In the genomic region with DNA sequence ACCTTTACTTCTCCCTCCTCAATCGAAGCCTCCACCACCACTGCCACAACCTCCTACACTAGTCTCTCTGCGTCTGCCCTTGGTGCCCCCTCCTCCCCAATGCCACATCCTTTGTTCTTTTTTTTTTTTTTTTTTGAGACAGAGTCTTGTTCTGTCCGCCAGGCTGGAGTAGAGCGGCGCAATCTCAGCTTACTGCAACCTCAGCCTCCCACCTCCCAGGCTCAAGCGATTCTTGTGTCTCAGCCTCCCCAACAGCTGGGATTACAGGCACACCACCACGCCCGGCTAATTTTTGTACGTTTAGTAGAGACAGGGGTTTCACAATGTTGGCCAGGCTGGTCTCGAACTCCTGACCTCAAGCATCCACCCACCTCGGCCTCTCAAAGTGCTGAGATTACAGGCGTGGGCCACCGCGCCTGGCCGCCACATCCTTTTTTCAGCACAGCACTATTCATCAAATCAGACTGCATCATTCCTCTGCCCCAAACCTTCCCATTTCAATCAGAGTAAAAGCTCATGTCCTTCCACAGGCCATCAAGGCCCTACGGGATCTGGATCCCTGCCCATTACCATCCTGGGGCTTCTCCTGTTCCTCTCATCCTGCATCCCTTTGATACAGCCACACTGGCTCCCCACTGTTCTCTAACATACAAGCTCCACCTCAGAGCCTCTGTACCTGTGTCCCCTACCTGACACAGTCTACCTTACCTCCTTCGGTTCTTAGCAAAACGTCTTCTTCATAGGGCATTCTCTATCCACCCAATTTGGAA, we compare ENCODE assay signal across 8 cellular contexts. TPM values are rescaled to one million over a fixed set of nuclear protein-coding genes. Genes with fewer than 3 reads are reported as not detected.
DNase-seq lines count a peak whose midpoint lies in the region; ATAC-seq, FAIRE-seq and TF ChIP-seq lines count a peak whose summit lies in the region.

No MANE protein-coding gene starts in this region.

- H2BK12ac ChIP-seq in H1 (ENCODE audit: low read depth, low read length), result no peak overlapping the region

- peaks cover 10 to 58% of the 10 kb centered on the region in 2 experiments for H3K79me2 ChIP-seq in H1 (ENCODE audit: control insufficient read depth in 1 of 2, insufficient read depth in 2 of 2, low read length in 2 of 2)

- no peaks in the 10 kb centered on the region for H3K9me3 ChIP-seq in SK-N-MC (ENCODE audit: low read depth, low read length)
- H3K9me3 ChIP-seq in H1 (ENCODE audit: insufficient read depth in 2 of 2, low read depth in 1 of 2, low read length in 1 of 2), result no peaks in the 10 kb centered on the region
- no peaks in the 10 kb centered on the region for H3K9me3 ChIP-seq in spleen

- H3K9ac ChIP-seq in SK-N-MC (ENCODE audit: insufficient read length), result peak overlapping the region; percentile 77
- peak overlapping the region in 1 of 4 experiments; percentile 50; a peak in 2 of 7 replicates for H3K9ac ChIP-seq in H1 (replicated peaks in 1 of 4; ENCODE audit: extremely low read depth in 1 of 4, low read depth in 3 of 4, low read length in 3 of 4)

- FAIRE-seq in H1 (lab: Jason Lieb, UNC), result no peak

- ATAC-seq in GM21367 (IDR thresholded peaks at IDR 0.05; ENCODE audit: unreplicated experiment) (no peak), GM21390 (IDR thresholded peaks at IDR 0.05; ENCODE audit: unreplicated experiment) (no peak)

- H3K27ac ChIP-seq in SK-N-MC (no peak overlapping the region), H1 (ENCODE audit: low read depth, low read length) (no peak overlapping the region), spleen (no peak overlapping the region)

- peaks cover 2 to 27% of the 10 kb centered on the region in 2 experiments for H4K20me1 ChIP-seq in H1 (replicated peaks in 1 of 2; ENCODE audit: control insufficient read depth in 1 of 2, insufficient read depth in 2 of 2, low read length in 2 of 2)

- H3K4me3 ChIP-seq in GM12865 (ENCODE audit: low read depth, low read length), result peak overlapping the region; percentile 74
- peak overlapping the region; percentile 82 for H3K4me3 ChIP-seq in SK-N-MC
- H3K4me3 ChIP-seq in H1 (ENCODE audit: extremely low read depth in 1 of 4, insufficient read depth in 2 of 4, low read depth in 3 of 4, low read length in 4 of 4), result peak overlapping the region; percentile 27 to 94 (median 88); a peak in 6 of 8 replicates
- H3K4me3 ChIP-seq in spleen, result peak overlapping the region in 5 of 8 donors; percentile 84 to 99 (median 96)

- TF ChIP-seq CTCF in GM12865 (IDR thresholded peaks at IDR 0.05; ENCODE audit: insufficient read depth, low read depth, low read length, missing control alignments) (no peak), H1 (IDR thresholded peaks at IDR 0.05; ENCODE audit: control extremely low read depth in 1 of 3, insufficient read depth in 1 of 3, low read depth in 1 of 3, low read length in 3 of 3) (no peak), spleen (IDR thresholded peaks at IDR 0.05 in 8 of 11, conservative IDR thresholded peaks at IDR 0.05 in 3 of 11) (no peak)

- DNase-seq in GM12865 (ENCODE audit: low read depth) (peak; percentile 17), SK-N-MC (ENCODE audit: low read depth, low spot score) (no peak), H1 (ENCODE audit: low read depth in 1 of 2, low spot score in 2 of 2) (no peak), spleen (no peak), H4 (ENCODE audit: low spot score) (no peak), SHP77 treated with DMSO at 0.1 percent for 48 hours (lab: John Stamatoyannopoulos, UW) (no peak)

- H4K5ac ChIP-seq in H1 (ENCODE audit: insufficient read length, low read depth, low read length), result no peak overlapping the region

- peaks cover 9% of the 10 kb centered on the region for H3K23me2 ChIP-seq in H1 (ENCODE audit: low read depth, low read length)

- 82% methylated on average over 17 of the region's 18 CpGs; no CpG with 5 or more reads in 1 of the 2 experiments for WGBS in H1 (ENCODE audit: extremely low coverage in 1 of 2, insufficient coverage in 1 of 2, insufficient read length in 1 of 2, insufficient replicate concordance in 2 of 2, low coverage in 1 of 2, low lambda C conversion rate in 2 of 2, missing lambda C conversion rate in 1 of 2), 2 experiments
- WGBS in spleen, 5 donors, result 44 to 51% (median 48%) methylated on average over 17 to 18 of the region's 18 CpGs

- H3K14ac ChIP-seq in H1 (ENCODE audit: insufficient read length), result no peak overlapping the region

- H2BK20ac ChIP-seq in H1 (ENCODE audit: low read length), result no peak overlapping the region

- TF ChIP-seq EP300 in H1 (IDR thresholded peaks at IDR 0.05; ENCODE audit: borderline replicate concordance in 1 of 2, low read depth in 2 of 2, low read length in 2 of 2), result no peak

- TF ChIP-seq POLR2A in H1 (IDR thresholded peaks at IDR 0.05; ENCODE audit: control extremely low read depth in 1 of 2, low read depth in 2 of 2, low read length in 2 of 2) (no peak), spleen (IDR thresholded peaks at IDR 0.05) (no peak)

- intact Hi-C loops in spleen (cut with DNase I; ENCODE audit: low total_unique reads), result no loop called here

- H3K4me2 ChIP-seq in H1 (ENCODE audit: insufficient read depth in 1 of 2, low read depth in 2 of 2, low read length in 2 of 2), result peak overlapping the region; percentile 80 to 93

- H2AK5ac ChIP-seq in H1 (ENCODE audit: low read depth, low read length), result no peak overlapping the region

- H3K4ac ChIP-seq in H1 (replicated peaks; ENCODE audit: insufficient read length, low read depth, low read length), result no peak overlapping the region

- H3K4me1 ChIP-seq in H1 (replicated peaks in 1 of 4; ENCODE audit: control insufficient read depth in 3 of 4, insufficient read depth in 4 of 4, low read length in 3 of 4) (peaks cover 9 to 25% (median 13%) of the 10 kb centered on the region in 4 experiments), spleen (peaks cover 13 to 58% (median 40%) of the 10 kb centered on the region in 6 donors)

- no peak for TF ChIP-seq RAD21 in H1 (IDR thresholded peaks at IDR 0.05 in 1 of 2, conservative IDR thresholded peaks at IDR 0.05 in 1 of 2; ENCODE audit: low read depth in 2 of 2, low read length in 2 of 2)

- H3K18ac ChIP-seq in H1 (ENCODE audit: extremely low read depth, low read length), result no peak overlapping the region

- no peaks in the 10 kb centered on the region for H3K27me3 ChIP-seq in H1 (replicated peaks in 1 of 4; ENCODE audit: control insufficient read depth in 3 of 4, extremely low read depth in 1 of 4, insufficient read depth in 3 of 4, low read length in 3 of 4)
- H3K27me3 ChIP-seq in spleen (replicated peaks in 1 of 7), result no peaks in the 10 kb centered on the region

- peaks cover 3% of the 10 kb centered on the region for H3K79me1 ChIP-seq in H1 (ENCODE audit: low read depth, low read length)

- H3K23ac ChIP-seq in H1 (ENCODE audit: insufficient read length), result no peak overlapping the region

- no peak overlapping the region for H2BK120ac ChIP-seq in H1 (replicated peaks; ENCODE audit: low read depth, low read length)

- H2BK15ac ChIP-seq in H1 (ENCODE audit: low read length), result no peak overlapping the region

- no peak overlapping the region for H2BK5ac ChIP-seq in H1 (ENCODE audit: low read depth, low read length)

- CTCF ChIA-PET in H1 (lab: Charles Lee; ENCODE audit: partially characterized antibody), result interaction anchor here (0.6 to 1.5 kb wide), 9 partner anchors 21 to 173 kb away, joined by 3 to 5 read pairs (median 3); partner anchors contain the start of genes JUP and KLHL10

- peaks cover 15% of the 10 kb centered on the region for H3K36me3 ChIP-seq in SK-N-MC (ENCODE audit: insufficient read depth, low read length)
- peaks cover 0 to 16% (median 12%) of the 10 kb centered on the region in 4 experiments; a peak in 7 of 8 replicates for H3K36me3 ChIP-seq in H1 (ENCODE audit: control insufficient read depth in 2 of 4, insufficient read depth in 4 of 4, low read length in 3 of 4)
- H3K36me3 ChIP-seq in spleen, result peaks cover 0 to 19% (median 13%) of the 10 kb centered on the region in 6 donors

- POLR2A ChIA-PET in H1 (lab: Charles Lee; ENCODE audit: partially characterized antibody), result interaction anchor here (0.6 to 4.1 kb wide), 20 partner anchors 13 to 174 kb away, joined by 3 to 26 read pairs (median 5); partner anchors contain the start of genes ACLY, CNP, EIF1 and FKBP10

- H3K56ac ChIP-seq in H1 (replicated peaks; ENCODE audit: insufficient read length, low read depth, low read length), result no peak overlapping the region

- H4K91ac ChIP-seq in H1 (replicated peaks; ENCODE audit: insufficient read length, low read length), result no peak overlapping the region

- H2AFZ ChIP-seq in H1 (ENCODE audit: low read length), result no peak overlapping the region

- no peak overlapping the region for H4K8ac ChIP-seq in H1 (ENCODE audit: extremely low read depth, insufficient read depth, low read length)

RNA-seq across cellular contexts. Expression of gene KLHL11, which starts 2.0 kb away (rescaled TPM):
- total RNA-seq in H1 (2021; fragmentation: NEBNext Ultra II Directional; extraction: Animal tissue kit (Norgen Biotek cat#: 25700)), result 12.8 and 13.7 TPM in 2 replicates
- polyA plus RNA-seq in H1 (2011; rRNA removed) (3.4 and 4.2 TPM in 2 replicates), spleen (1 to 10 TPM in 1 of 3 donors, under 1 TPM in 2; 0.17 to 1.1 (median 0.20) TPM)
- polyA plus RNA-seq in H1 (2011; cell fraction: cytosol; rRNA removed), result 5.6 TPM
- polyA plus RNA-seq in H1 (2011; cell fraction: nucleus; rRNA removed), result 3.2 TPM
- polyA plus RNA-seq in H1 (2012, experiment 1 of 2), result 2.6 to 3.0 TPM (median 2.9 TPM) in 4 replicates
- 0.22 TPM for polyA plus RNA-seq in H1 (2012, experiment 2 of 2)
- polyA plus RNA-seq in H1 (2013, experiment 1 of 2), result 4.0 TPM
- 3.7 TPM for polyA plus RNA-seq in H1 (2013, experiment 2 of 2)
- 32.4 and 39.9 TPM in 2 replicates for polyA minus RNA-seq in H1 (2011; rRNA and poly(A)+ RNA removed)
- 16.1 TPM for polyA minus RNA-seq in H1 (2011; cell fraction: cytosol; rRNA and poly(A)+ RNA removed)
- 13.4 TPM for polyA minus RNA-seq in H1 (2011; cell fraction: nucleus; rRNA and poly(A)+ RNA removed)
- total RNA-seq in spleen, result 10 to 100 TPM; 10.1 to 25.2 (median 12.6) TPM
- total RNA-seq in H4 (2014; rRNA removed; shearing (Covaris generic)), result 14.2 and 14.3 TPM in 2 replicates

RNA-seq across cellular contexts. Expression of gene KLHL10, which starts 25.6 kb away (rescaled TPM):
- total RNA-seq in H1 (2021; fragmentation: NEBNext Ultra II Directional; extraction: Animal tissue kit (Norgen Biotek cat#: 25700)), result 0.19 TPM in 1 of 2 replicates, not detected in the other
- polyA plus RNA-seq in H1 (2011; rRNA removed), result 0.14 and 0.26 TPM in 2 replicates
- polyA plus RNA-seq in H1 (2011; cell fraction: cytosol; rRNA removed), result 0.43 TPM
- 0.71 TPM for polyA plus RNA-seq in H1 (2011; cell fraction: nucleus; rRNA removed)
- 0.29 to 0.45 TPM (median 0.36 TPM) in 4 replicates for polyA plus RNA-seq in H1 (2012, experiment 1 of 2)
- polyA plus RNA-seq in H1 (2012, experiment 2 of 2), result not detected
- polyA plus RNA-seq in H1 (2013, experiment 1 of 2), result 0.24 TPM
- 0.09 TPM for polyA plus RNA-seq in H1 (2013, experiment 2 of 2)
- polyA minus RNA-seq in H1 (2011; rRNA and poly(A)+ RNA removed), result 0.17 and 1.0 TPM in 2 replicates
- polyA minus RNA-seq in H1 (2011; cell fraction: cytosol; rRNA and poly(A)+ RNA removed), result not detected
- polyA minus RNA-seq in H1 (2011; cell fraction: nucleus; rRNA and poly(A)+ RNA removed), result not detected
- total RNA-seq in spleen, result 1 to 10 TPM in 1 of 7 donors, under 1 TPM in 1, not detected in 5; 0.60 to 2.1 TPM
- under 1 TPM; 0.03 to 0.20 (median 0.05) TPM for polyA plus RNA-seq in spleen
- total RNA-seq in H4 (2014; rRNA removed; shearing (Covaris generic)), result not detected in 2 replicates

RNA-seq across cellular contexts. Expression of gene NT5C3B, which starts 27.2 kb away (rescaled TPM):
- total RNA-seq in H1 (2021; fragmentation: NEBNext Ultra II Directional; extraction: Animal tissue kit (Norgen Biotek cat#: 25700)), result 68.7 and 71.4 TPM in 2 replicates
- polyA plus RNA-seq in H1 (2011; rRNA removed), result 86.9 and 94.5 TPM in 2 replicates
- polyA plus RNA-seq in H1 (2011; cell fraction: cytosol; rRNA removed), result 101 TPM
- 76.7 TPM for polyA plus RNA-seq in H1 (2011; cell fraction: nucleus; rRNA removed)
- 64.8 to 85.1 TPM (median 79.0 TPM) in 4 replicates for polyA plus RNA-seq in H1 (2012, experiment 1 of 2)
- 93.2 TPM for polyA plus RNA-seq in H1 (2012, experiment 2 of 2)
- 59.6 TPM for polyA plus RNA-seq in H1 (2013, experiment 1 of 2)
- 59.2 TPM for polyA plus RNA-seq in H1 (2013, experiment 2 of 2)
- 54.5 and 69.3 TPM in 2 replicates for polyA minus RNA-seq in H1 (2011; rRNA and poly(A)+ RNA removed)
- 34.0 TPM for polyA minus RNA-seq in H1 (2011; cell fraction: cytosol; rRNA and poly(A)+ RNA removed)
- polyA minus RNA-seq in H1 (2011; cell fraction: nucleus; rRNA and poly(A)+ RNA removed), result 47.8 TPM
- 10 to 100 TPM; 17.0 to 43.9 (median 26.0) TPM for total RNA-seq in spleen
- 10 to 100 TPM; 38.9 to 62.7 (median 60.9) TPM for polyA plus RNA-seq in spleen
- 86.8 and 88.0 TPM in 2 replicates for total RNA-seq in H4 (2014; rRNA removed; shearing (Covaris generic))

RNA-seq across cellular contexts. Expression of gene FKBP10, which starts 50.5 kb away (rescaled TPM):
- total RNA-seq in H1 (2021; fragmentation: NEBNext Ultra II Directional; extraction: Animal tissue kit (Norgen Biotek cat#: 25700)), result 173 and 179 TPM in 2 replicates
- polyA plus RNA-seq in H1 (2011; rRNA removed), result 283 and 410 TPM in 2 replicates
- polyA plus RNA-seq in H1 (2011; cell fraction: cytosol; rRNA removed), result 347 TPM
- 1,193 TPM for polyA plus RNA-seq in H1 (2011; cell fraction: nucleus; rRNA removed)
- 206 to 277 TPM (median 242 TPM) in 4 replicates for polyA plus RNA-seq in H1 (2012, experiment 1 of 2)
- 146 TPM for polyA plus RNA-seq in H1 (2012, experiment 2 of 2)
- 233 TPM for polyA plus RNA-seq in H1 (2013, experiment 1 of 2)
- 222 TPM for polyA plus RNA-seq in H1 (2013, experiment 2 of 2)
- 102 and 130 TPM in 2 replicates for polyA minus RNA-seq in H1 (2011; rRNA and poly(A)+ RNA removed)
- 115 TPM for polyA minus RNA-seq in H1 (2011; cell fraction: cytosol; rRNA and poly(A)+ RNA removed)
- polyA minus RNA-seq in H1 (2011; cell fraction: nucleus; rRNA and poly(A)+ RNA removed), result 148 TPM
- 10 to 100 TPM; 14.8 to 30.8 (median 16.7) TPM for total RNA-seq in spleen
- polyA plus RNA-seq in spleen, result 10 to 100 TPM in 1 of 3 donors, 1 to 10 TPM in 2; 9.6 to 18.9 (median 9.9) TPM
- 90.7 and 91.9 TPM in 2 replicates for total RNA-seq in H4 (2014; rRNA removed; shearing (Covaris generic))

RNA-seq across cellular contexts. Expression of gene P3H4, which starts 51.5 kb away (rescaled TPM):
- total RNA-seq in H1 (2021; fragmentation: NEBNext Ultra II Directional; extraction: Animal tissue kit (Norgen Biotek cat#: 25700)), result 22.6 and 23.4 TPM in 2 replicates
- polyA plus RNA-seq in H1 (2011; rRNA removed), result 26.7 and 36.6 TPM in 2 replicates
- polyA plus RNA-seq in H1 (2011; cell fraction: cytosol; rRNA removed), result 32.3 TPM
- 26.2 TPM for polyA plus RNA-seq in H1 (2011; cell fraction: nucleus; rRNA removed)
- polyA plus RNA-seq in H1 (2012, experiment 1 of 2), result 19.2 to 25.6 TPM (median 23.3 TPM) in 4 replicates
- polyA plus RNA-seq in H1 (2012, experiment 2 of 2), result 18.1 TPM
- 27.7 TPM for polyA plus RNA-seq in H1 (2013, experiment 1 of 2)
- polyA plus RNA-seq in H1 (2013, experiment 2 of 2), result 29.1 TPM
- polyA minus RNA-seq in H1 (2011; rRNA and poly(A)+ RNA removed), result 13.9 and 14.4 TPM in 2 replicates
- 22.9 TPM for polyA minus RNA-seq in H1 (2011; cell fraction: cytosol; rRNA and poly(A)+ RNA removed)
- 22.3 TPM for polyA minus RNA-seq in H1 (2011; cell fraction: nucleus; rRNA and poly(A)+ RNA removed)
- total RNA-seq in spleen, result 1 to 10 TPM; 5.5 to 7.1 (median 6.0) TPM
- 1 to 10 TPM; 3.3 to 5.1 (median 3.5) TPM for polyA plus RNA-seq in spleen
- 53.6 and 57.5 TPM in 2 replicates for total RNA-seq in H4 (2014; rRNA removed; shearing (Covaris generic))
